ENCODE assay signal across 1 cellular context in genomic region chr7:74180866-74181265, GRCh38.
TF ChIP-seq lines count a peak whose summit lies in the region.

No MANE protein-coding gene starts in this region.

TF ChIP-seq in K562, 482 proteins besides CTCF, POLR2A, EP300 and RAD21:
- 0 out of 2 replicates have a peak, but pooled peaks have one; percentile 15 for TF ChIP-seq RBFOX2 (IDR thresholded peaks at IDR 0.05; ENCODE audit: low read depth, low read length)
- TF ChIP-seq, protein P1, sequence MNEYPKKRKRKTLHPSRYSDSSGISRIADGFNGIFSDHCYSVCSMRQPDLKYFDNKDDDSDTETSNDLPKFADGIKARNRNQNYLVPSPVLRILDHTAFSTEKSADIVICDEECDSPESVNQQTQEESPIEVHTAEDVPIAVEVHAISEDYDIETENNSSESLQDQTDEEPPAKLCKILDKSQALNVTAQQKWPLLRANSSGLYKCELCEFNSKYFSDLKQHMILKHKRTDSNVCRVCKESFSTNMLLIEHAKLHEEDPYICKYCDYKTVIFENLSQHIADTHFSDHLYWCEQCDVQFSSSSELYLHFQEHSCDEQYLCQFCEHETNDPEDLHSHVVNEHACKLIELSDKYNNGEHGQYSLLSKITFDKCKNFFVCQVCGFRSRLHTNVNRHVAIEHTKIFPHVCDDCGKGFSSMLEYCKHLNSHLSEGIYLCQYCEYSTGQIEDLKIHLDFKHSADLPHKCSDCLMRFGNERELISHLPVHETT (CRISPR knock-in tag; conservative IDR thresholded peaks at IDR 0.05 in 1 of 2, IDR thresholded peaks at IDR 0.05 in 1 of 2): no peak
